Comparison of ENCODE assay signal across 14 cellular contexts in the genomic region with DNA sequence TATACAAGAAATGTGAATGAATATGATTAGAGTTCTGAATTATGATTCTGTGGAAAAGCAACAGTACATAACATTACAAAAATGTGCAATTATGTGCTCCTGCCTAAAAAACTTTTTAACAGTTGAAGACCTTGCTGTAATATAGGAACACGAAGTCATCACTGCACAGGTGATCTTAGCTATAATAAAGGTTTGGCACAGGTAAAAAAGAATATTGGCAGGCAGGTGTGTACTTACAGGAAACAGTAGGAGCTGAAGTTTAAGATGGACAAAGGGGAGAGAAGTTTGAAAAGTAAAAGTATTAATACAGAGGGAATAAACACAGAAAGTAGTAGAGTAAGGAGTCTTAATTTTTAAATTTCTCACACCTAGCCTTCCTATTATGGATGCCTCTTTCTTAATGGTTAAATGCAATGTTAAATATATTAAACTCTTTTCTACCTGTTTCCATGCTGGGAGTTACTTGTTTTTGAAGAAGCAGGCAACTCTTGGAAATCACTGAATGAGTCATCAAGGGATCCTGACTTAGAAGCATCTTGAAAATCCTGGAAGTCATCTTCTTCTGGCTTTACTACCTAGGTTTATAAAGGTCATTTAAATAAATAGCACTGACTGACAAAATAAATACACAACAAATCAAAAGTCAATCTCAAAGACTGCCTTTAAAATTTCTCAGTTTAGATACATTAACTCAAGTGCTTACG.
"Had no signal": no experiment of that assay in that cellular context is flagged by ENCODE, and none has a peak within 500 bp of the region (broad histone marks: within the 10 kb centered on the region; RNA-seq: fewer than 3 reads in every experiment).

No MANE protein-coding gene starts in this region.

- H3K9me3 ChIP-seq: adrenal gland, body of pancreas, pancreas had no signal

- H3K9me3 Mint-ChIP-seq: activated T-cell treated with anti-CD3 and anti-CD28 coated beads, Interleukin-2, amount 50 U/mL, for 4 hours had no signal

- H3K4me3 Mint-ChIP-seq: activated T-cell treated with anti-CD3 and anti-CD28 coated beads, Interleukin-2, amount 50 U/mL, for 4 hours; endodermal cell had no signal

- H3K27ac Mint-ChIP-seq: endodermal cell had no signal

- H3K4me1 Mint-ChIP-seq: endodermal cell had no signal

- H3K27ac ChIP-seq: adrenal gland, body of pancreas, pancreas had no signal

- ATAC-seq: activated T-cell treated with anti-CD3 and anti-CD28 coated beads, Interleukin-2, amount 50 U/mL, for 4 hours; body of pancreas; esophagus mucosa; pancreas had no signal

- DNase-seq: activated CD4-positive, alpha-beta T cell treated with anti-CD3 and anti-CD28 coated beads for 48 hours; activated naive CD4-positive, alpha-beta T cell; activated T-cell treated with anti-CD3 and anti-CD28 coated beads, Interleukin-2, amount 50 U/mL, for 4 hours; adrenal gland; body of pancreas; endodermal cell; hypothalamus; kidney glomerular epithelial cell; pancreas; retina; stimulated activated CD4-positive, alpha-beta T cell treated with anti-CD3 and anti-CD28 coated beads, Interleukin-4, amount 100 ng/mL, for 1 hour; stimulated activated CD8-positive, alpha-beta memory T cell treated with anti-CD3 and anti-CD28 coated beads, Interleukin-4, amount 100 ng/mL, for 48 hours; T1000 had no signal

- H3K27me3 ChIP-seq: adrenal gland, body of pancreas, pancreas had no signal

- H3K4me3 ChIP-seq: adrenal gland, body of pancreas, pancreas had no signal

- H3K4me1 ChIP-seq: adrenal gland, body of pancreas, pancreas had no signal
